21 cellular contexts compared by ENCODE assay signal in genomic region chr3:14181253-14181652, GRCh38. TPM values are rescaled to one million over a fixed set of nuclear protein-coding genes. Genes with fewer than 3 reads are reported as not detected.
DNase-seq lines count a peak whose midpoint lies in the region; ATAC-seq and TF ChIP-seq lines count a peak whose summit lies in the region.
"Had no signal": no experiment of that assay in that cellular context is flagged by ENCODE, and none has a peak within 500 bp of the region (broad histone marks: within the 10 kb centered on the region; RNA-seq: fewer than 3 reads in every experiment).

No MANE protein-coding gene starts in this region.

- H3K36me3 ChIP-seq in esophagus squamous epithelium: peaks cover 0 to 42% (median 15%) of the 10 kb centered on the region in 3 donors
- peaks cover 30% of the 10 kb centered on the region for H3K36me3 ChIP-seq in suprapubic skin

- no peak for TF ChIP-seq CTCF in esophagus squamous epithelium (IDR thresholded peaks at IDR 0.05)
- no peak for TF ChIP-seq CTCF in suprapubic skin (IDR thresholded peaks at IDR 0.05)

- no peak overlapping the region for H3K27ac Mint-ChIP-seq in activated naive CD8-positive, alpha-beta T cell
- no peak overlapping the region for H3K27ac Mint-ChIP-seq in activated naive CD8-positive, alpha-beta T cell treated with anti-CD3 and anti-CD28 coated beads, Interleukin-2, amount 50 U/mL, for 24 hours
- H3K27ac Mint-ChIP-seq: CD8-positive, alpha-beta T cell; H9; HFFc6 had no signal

- H3K4me3 ChIP-seq in esophagus squamous epithelium (no peak overlapping the region), suprapubic skin (no peak overlapping the region)
- H3K4me3 ChIP-seq: BLaER1 treated with 17β-estradiol and CSF1 and Interleukin-3, amounts not matched to agents 10 nM and 100 nM; GM23248 had no signal

- no peaks in the 10 kb centered on the region for H3K27me3 Mint-ChIP-seq in activated naive CD8-positive, alpha-beta T cell
- H3K27me3 Mint-ChIP-seq in activated naive CD8-positive, alpha-beta T cell treated with anti-CD3 and anti-CD28 coated beads, Interleukin-2, amount 50 U/mL, for 24 hours: no peaks in the 10 kb centered on the region

- DNase-seq in activated naive CD8-positive, alpha-beta T cell treated with anti-CD3 and anti-CD28 coated beads, Interleukin-2, amount 50 U/mL, for 24 hours: no peak
- no peak for DNase-seq in esophagus squamous epithelium (lab: John Stamatoyannopoulos, UW)
- DNase-seq in suprapubic skin (ENCODE audit: low spot score in 2 of 2): no peak
- DNase-seq in NCI-H1417 treated with DMSO at 0.1 percent for 48 hours (lab: John Stamatoyannopoulos, UW): no peak
- DNase-seq in CD1c-positive myeloid dendritic cell (ENCODE audit: extremely low spot score): no peak
- DNase-seq: CD8-positive, alpha-beta T cell; GM23248; H9; HFFc6; KBM-7; NCI-H1092 treated with DMSO at 0.1 percent for 48 hours; NCI-H146; NCI-H2029; NCI-H2227 treated with DMSO at 0.1 percent for 48 hours; NCI-H510A; NCI-H748 treated with DMSO at 0.1 percent for 48 hours had no signal

- peak overlapping the region; percentile 43 to 79 (median 60) for H3K27ac ChIP-seq in esophagus squamous epithelium
- peak overlapping the region; percentile 31 for H3K27ac ChIP-seq in suprapubic skin
- H3K27ac ChIP-seq: 22Rv1; BLaER1 treated with 17β-estradiol and CSF1 and Interleukin-3, amounts not matched to agents 10 nM and 100 nM; GM23248 had no signal

- 70 to 77% methylated on average over 3 of the region's 3 CpGs for WGBS in esophagus squamous epithelium, 2 donors
- 81% methylated on average over 3 of the region's 3 CpGs for WGBS in suprapubic skin

- H3K27me3 ChIP-seq in esophagus squamous epithelium: no peaks in the 10 kb centered on the region
- no peaks in the 10 kb centered on the region for H3K27me3 ChIP-seq in suprapubic skin
- H3K27me3 ChIP-seq: BLaER1 treated with 17β-estradiol and CSF1 and Interleukin-3, amounts not matched to agents 10 nM and 100 nM had no signal

- no peak for TF ChIP-seq EP300 in suprapubic skin (IDR thresholded peaks at IDR 0.05)

- H3K4me1 ChIP-seq in esophagus squamous epithelium (peaks cover 11 to 68% (median 31%) of the 10 kb centered on the region in 3 donors), suprapubic skin (peaks cover 50% of the 10 kb centered on the region)

- peaks cover 8% of the 10 kb centered on the region for H3K36me3 Mint-ChIP-seq in activated naive CD8-positive, alpha-beta T cell
- H3K36me3 Mint-ChIP-seq in activated naive CD8-positive, alpha-beta T cell treated with anti-CD3 and anti-CD28 coated beads, Interleukin-2, amount 50 U/mL, for 24 hours (ENCODE audit: low read depth): peaks cover 30% of the 10 kb centered on the region

- peak overlapping the region; percentile 35 for H3K4me3 Mint-ChIP-seq in activated naive CD8-positive, alpha-beta T cell
- H3K4me3 Mint-ChIP-seq in activated naive CD8-positive, alpha-beta T cell treated with anti-CD3 and anti-CD28 coated beads, Interleukin-2, amount 50 U/mL, for 24 hours: no peak overlapping the region
- H3K4me3 Mint-ChIP-seq: CD8-positive, alpha-beta T cell; H9; HFFc6 had no signal

- H3K9me3 ChIP-seq in esophagus squamous epithelium (no peaks in the 10 kb centered on the region), suprapubic skin (no peaks in the 10 kb centered on the region)
- H3K9me3 ChIP-seq: BLaER1 treated with 17β-estradiol and CSF1 and Interleukin-3, amounts not matched to agents 10 nM and 100 nM had no signal

- ATAC-seq in activated naive CD8-positive, alpha-beta T cell treated with anti-CD3 and anti-CD28 coated beads, Interleukin-2, amount 50 U/mL, for 24 hours: no peak
- ATAC-seq: CD8-positive, alpha-beta T cell; Panc1; SK-N-SH treated with all-trans-retinoic acid at 6 μM for 48 hours had no signal

- TF ChIP-seq POLR2A in esophagus squamous epithelium (IDR thresholded peaks at IDR 0.05): no peak
- TF ChIP-seq POLR2A in suprapubic skin (IDR thresholded peaks at IDR 0.05): no peak

- H3K9me3 Mint-ChIP-seq in activated naive CD8-positive, alpha-beta T cell (ENCODE audit: low read depth): no peaks in the 10 kb centered on the region
- no peaks in the 10 kb centered on the region for H3K9me3 Mint-ChIP-seq in activated naive CD8-positive, alpha-beta T cell treated with anti-CD3 and anti-CD28 coated beads, Interleukin-2, amount 50 U/mL, for 24 hours
- H3K9me3 Mint-ChIP-seq: CD8-positive, alpha-beta T cell; HFFc6 had no signal

- intact Hi-C loops in esophagus squamous epithelium (cut with DNase I): no loop called here

- H3K4me1 Mint-ChIP-seq in activated naive CD8-positive, alpha-beta T cell (ENCODE audit: low read depth): peaks cover 47% of the 10 kb centered on the region
- H3K4me1 Mint-ChIP-seq in activated naive CD8-positive, alpha-beta T cell treated with anti-CD3 and anti-CD28 coated beads, Interleukin-2, amount 50 U/mL, for 24 hours: peaks cover 49% of the 10 kb centered on the region

RNA-seq across cellular contexts. Expression of gene LSM3, which starts 2.6 kb away (rescaled TPM):
- total RNA-seq in esophagus squamous epithelium (10 to 100 TPM in 3 of 4 donors, 1 to 10 TPM in 1; 6.3 to 21.5 (median 13.7) TPM), suprapubic skin (10 to 100 TPM in 1 of 4 donors, 1 to 10 TPM in 3; 5.5 to 10.7 (median 8.9) TPM)

RNA-seq across cellular contexts. Expression of gene XPC, which starts 2.9 kb away (rescaled TPM):
- total RNA-seq in esophagus squamous epithelium: 10 to 100 TPM; 14.4 to 47.9 (median 30.0) TPM
- total RNA-seq in suprapubic skin: 100 to 1,000 TPM in 1 of 4 donors, 10 to 100 TPM in 3; 49.7 to 176 (median 66.4) TPM

RNA-seq across cellular contexts. Expression of gene TMEM43, which starts 56.4 kb away (rescaled TPM):
- total RNA-seq in esophagus squamous epithelium: 100 to 1,000 TPM in 1 of 4 donors, 10 to 100 TPM in 3; 64.0 to 140 (median 76.3) TPM
- 100 to 1,000 TPM; 206 to 237 (median 219) TPM for total RNA-seq in suprapubic skin

RNA-seq across cellular contexts. Expression of gene CHCHD4, which starts 56.6 kb away (rescaled TPM):
- total RNA-seq in esophagus squamous epithelium (10 to 100 TPM in 3 of 4 donors, 1 to 10 TPM in 1; 4.2 to 17.8 (median 16.3) TPM), suprapubic skin (10 to 100 TPM; 11.3 to 16.7 (median 12.5) TPM)
